ENCODE assay signal across 9 cellular contexts in genomic region chr3:159762238-159762637, GRCh38.
DNase-seq lines count a peak whose midpoint lies in the region; ATAC-seq and TF ChIP-seq lines count a peak whose summit lies in the region.
"Had no signal": no experiment of that assay in that cellular context is flagged by ENCODE, and none has a peak within 500 bp of the region (broad histone marks: within the 10 kb centered on the region; RNA-seq: fewer than 3 reads in every experiment).

No MANE protein-coding gene starts in this region.

- peaks cover 24% of the 10 kb centered on the region for H3K4me1 ChIP-seq in GM23248 (ENCODE audit: insufficient read depth)
- H3K4me1 ChIP-seq in Panc1 (ENCODE audit: control insufficient read depth, insufficient read depth, low read length): peaks cover 27% of the 10 kb centered on the region
- peaks cover 0 to 38% (median 33%) of the 10 kb centered on the region in 4 donors for H3K4me1 ChIP-seq in sigmoid colon
- peaks cover 7 to 13% of the 10 kb centered on the region in 2 donors for H3K4me1 ChIP-seq in adrenal gland (replicated peaks in 1 of 2)

- H3K36me3 ChIP-seq in GM23248 (ENCODE audit: low read depth) (no peaks in the 10 kb centered on the region), Panc1 (ENCODE audit: control insufficient read depth, insufficient read depth, low read length) (no peaks in the 10 kb centered on the region), sigmoid colon (no peaks in the 10 kb centered on the region), adrenal gland (replicated peaks in 1 of 2) (no peaks in the 10 kb centered on the region)

- peak overlapping the region; percentile 61 for H3K4me2 ChIP-seq in GM23248 (ENCODE audit: unreplicated experiment)

- peaks cover 39% of the 10 kb centered on the region for H3F3A ChIP-seq in GM23248 (ENCODE audit: insufficient read depth)

- H3K9ac ChIP-seq in GM23248: peak overlapping the region; percentile 92

- intact Hi-C loops in Panc1 (cut with micrococcal nuclease; ENCODE audit: unreplicated experiment): no loop called here
- intact Hi-C loops in sigmoid colon (cut with DNase I): loop anchor here (5.0 to 10.0 kb wide), 3 partner anchors 145 to 643 kb away; no protein-coding TSS in a partner anchor
- intact Hi-C loops in adrenal gland (cut with DNase I): no loop called here

- H3K27me3 ChIP-seq in GM23248 (replicated peaks; ENCODE audit: insufficient read depth) (no peaks in the 10 kb centered on the region), Panc1 (ENCODE audit: control insufficient read depth, insufficient read depth, low read length) (no peaks in the 10 kb centered on the region), sigmoid colon (no peaks in the 10 kb centered on the region), adrenal gland (no peaks in the 10 kb centered on the region)

- CTCF ChIA-PET in Panc1 (lab: Charles Lee): interaction anchor here (1.0 kb wide), 1 partner anchor 142 kb away, joined by 3 read pairs; no protein-coding TSS in a partner anchor

- TF ChIP-seq CTCF in Panc1 (IDR thresholded peaks at IDR 0.05) (peak; percentile 34), foreskin fibroblast (IDR thresholded peaks at IDR 0.05; ENCODE audit: low read depth, low read length) (no peak), sigmoid colon (IDR thresholded peaks at IDR 0.05) (no peak), adrenal gland (IDR thresholded peaks at IDR 0.05) (no peak)

- no peaks in the 10 kb centered on the region for H3K9me2 ChIP-seq in GM23248 (ENCODE audit: insufficient read depth)

- POLR2A ChIA-PET in Panc1 (lab: Charles Lee): no interaction called here

- H2AFZ ChIP-seq in GM23248: peak overlapping the region; percentile 57

- BruUV-seq in Panc1 (replicated peaks; lab: Mats Ljungman, UMichigan): TSS peak; percentile 82

- H4K20me1 ChIP-seq in GM23248 (ENCODE audit: insufficient read depth): no peaks in the 10 kb centered on the region

- ATAC-seq in Panc1: no peak
- no peak for ATAC-seq in GM21619 (IDR thresholded peaks at IDR 0.05; ENCODE audit: unreplicated experiment)
- no peak for ATAC-seq in GM18858 (IDR thresholded peaks at IDR 0.05; ENCODE audit: unreplicated experiment)

- DNase-seq in GM23248 (peak; percentile 61), Panc1 (ENCODE audit: low read depth, low spot score) (no peak), foreskin fibroblast (peak in 1 of 2 donors; percentile 47), sigmoid colon (no peak), NOMO-1 (lab: John Stamatoyannopoulos, UW; ENCODE audit: unreplicated experiment in 2 of 2) (no peak), adrenal gland (no peak)
- DNase-seq: activated CD4-positive, CD25-positive, alpha-beta regulatory T cell had no signal

- 13 to 15% methylated on average over 4 of the region's 4 CpGs for WGBS in GM23248 (ENCODE audit: low coverage in 1 of 2, low lambda C conversion rate in 2 of 2, missing lambda C conversion rate in 2 of 2), 2 experiments
- WGBS in sigmoid colon, 2 donors: 84 to 86% methylated on average over 4 of the region's 4 CpGs
- 75 to 88% (median 82%) methylated on average over 3 to 4 of the region's 4 CpGs for whole genome bisulfite sequencing in adrenal gland, 4 donors

- in situ Hi-C loops in GM23248 (cut with MboI): no loop called here
- in situ Hi-C loops in Panc1 (cut with HindIII; ENCODE audit: low pct_unique_long_range_greater_than_20kb, low sequenced_read_pairs): no loop called here

- H3K27ac ChIP-seq in GM23248 (peak overlapping the region; percentile 94), Panc1 (ENCODE audit: low read length) (peak overlapping the region; percentile 74), sigmoid colon (peak overlapping the region; percentile 97 to 100 (median 100)), adrenal gland (peak overlapping the region in 2 of 5 donors; percentile 85 to 91)

- peak overlapping the region; percentile 89 for H3K4me3 ChIP-seq in GM23248
- H3K4me3 ChIP-seq in Panc1 (ENCODE audit: low read depth in 2 of 2, low read length in 2 of 2): no peak overlapping the region; a peak in 1 of 4 replicates
- H3K4me3 ChIP-seq in foreskin fibroblast (ENCODE audit: low read depth in 1 of 2, low read length in 2 of 2): peak overlapping the region; percentile 55 to 75
- peak overlapping the region in 2 of 4 donors; percentile 85 to 87 for H3K4me3 ChIP-seq in sigmoid colon
- H3K4me3 ChIP-seq in adrenal gland: no peak overlapping the region

- no peaks in the 10 kb centered on the region for H3K9me3 ChIP-seq in GM23248 (ENCODE audit: low read depth)
- no peaks in the 10 kb centered on the region for H3K9me3 ChIP-seq in Panc1 (ENCODE audit: control insufficient read depth, insufficient read depth, low read depth, low read length)
- no peaks in the 10 kb centered on the region for H3K9me3 ChIP-seq in sigmoid colon
- H3K9me3 ChIP-seq in adrenal gland (replicated peaks in 1 of 3): no peaks in the 10 kb centered on the region

- TF ChIP-seq POLR2A in sigmoid colon (IDR thresholded peaks at IDR 0.05) (no peak), adrenal gland (IDR thresholded peaks at IDR 0.05) (no peak)

- no peak for TF ChIP-seq EP300 in sigmoid colon (IDR thresholded peaks at IDR 0.05)

- peaks cover 14% of the 10 kb centered on the region for H3K79me2 ChIP-seq in GM23248 (ENCODE audit: insufficient read depth)

Comparison
In these comparisons a context has a peak if more than half of its experiments do, and no peak if none do; other contexts are left out.
1. H3K4me3 ChIP-seq: peak in GM23248 (single experiment) and foreskin fibroblast (2 of 2); none in Panc1 (0 of 2) and adrenal gland (0 of 4).